Comparison of ENCODE assay signal across 6 cellular contexts in genomic region chr3:49328350-49328749, GRCh38. TPM values are rescaled to one million over a fixed set of nuclear protein-coding genes. Genes with fewer than 3 reads are reported as not detected.
DNase-seq lines count a peak whose midpoint lies in the region; ATAC-seq, FAIRE-seq and TF ChIP-seq lines count a peak whose summit lies in the region.
"Not testable (repeated sequence)": the region's sequence is repeated elsewhere in the genome, so short reads cannot be mapped to it uniquely, and the experiment has no call there.

No MANE protein-coding gene starts in this region.

- H2BK5ac ChIP-seq in IMR-90 (ENCODE audit: low read depth, low read length, poor library complexity, severe bottlenecking) = peak overlapping the region; percentile 41

- not testable (repeated sequence) for H2AK5ac ChIP-seq in IMR-90 (ENCODE audit: low read depth, low read length)

- not testable (repeated sequence) for FAIRE-seq in bronchial epithelial cell (lab: Jason Lieb, UNC)

- H3K27ac Mint-ChIP-seq in GM23338 = peak overlapping the region; percentile 86
- H3K27ac Mint-ChIP-seq in WTC11 = peak overlapping the region; percentile 22
- peak overlapping the region; percentile 38 for H3K27ac Mint-ChIP-seq in activated naive CD4-positive, alpha-beta T cell treated with anti-CD3 and anti-CD28 coated beads, Interleukin-2, amount 10 ng/mL, durations not matched to agents 7 days and 5 days

- H2AFZ ChIP-seq in GM23338; IMR-90 (replicated peaks; ENCODE audit: low read length, poor library complexity): not testable (repeated sequence)

- H3K4me2 ChIP-seq in GM23338; IMR-90 (ENCODE audit: low read depth, low read length): not testable (repeated sequence)

- not testable (repeated sequence) for H3K14ac ChIP-seq in IMR-90 (replicated peaks; ENCODE audit: low read depth, low read length)

- H3K9me3 ChIP-seq in IMR-90 (ENCODE audit: control insufficient read depth, insufficient read depth, low read length) = not testable (repeated sequence)

- H3K27ac ChIP-seq in GM23338 (ENCODE audit: low read depth); IMR-90 (ENCODE audit: insufficient read depth, low read length): not testable (repeated sequence)
- peak overlapping the region; percentile 20 for H3K27ac ChIP-seq in foreskin keratinocyte

- H3K27me3 ChIP-seq in GM23338 (ENCODE audit: insufficient read depth); IMR-90 (ENCODE audit: control insufficient read depth, insufficient read depth, low read length); bronchial epithelial cell (ENCODE audit: control insufficient read depth, insufficient read depth, low read length); foreskin keratinocyte: not testable (repeated sequence)

- DNase-seq in GM23338 (ENCODE audit: low spot score); IMR-90; WTC11 (ENCODE audit: low spot score); activated naive CD4-positive, alpha-beta T cell treated with anti-CD3 and anti-CD28 coated beads, Interleukin-2, amount 10 ng/mL, durations not matched to agents 7 days and 5 days; foreskin keratinocyte: not testable (repeated sequence)
- peak; percentile 53 for DNase-seq in bronchial epithelial cell (ENCODE audit: low read depth)

- not testable (repeated sequence) for H3K23ac ChIP-seq in IMR-90 (ENCODE audit: low read depth, low read length)

- H4K91ac ChIP-seq in IMR-90 (ENCODE audit: insufficient read depth, low read depth, low read length) = not testable (repeated sequence)

- in situ Hi-C loops in IMR-90 (cut with MboI; ENCODE audit: low sequenced_read_pairs) = not testable (repeated sequence)

- not testable (repeated sequence) for TF ChIP-seq POLR2A in IMR-90 (IDR thresholded peaks at IDR 0.05; ENCODE audit: low read depth, low read length)

- H3K4ac ChIP-seq in IMR-90 (ENCODE audit: low read depth, low read length) = not testable (repeated sequence)

- not testable (repeated sequence) for H2AK9ac ChIP-seq in IMR-90 (replicated peaks; ENCODE audit: low read depth, low read length, poor library complexity)

- not testable (repeated sequence) for H3K56ac ChIP-seq in IMR-90 (ENCODE audit: extremely low read depth, insufficient read depth, low read length)

- H2BK15ac ChIP-seq in IMR-90 (ENCODE audit: low read depth, low read length) = not testable (repeated sequence)

- not testable (repeated sequence) for TF ChIP-seq RAD21 in IMR-90 (IDR thresholded peaks at IDR 0.05; ENCODE audit: low read length)

- H3K9me3 Mint-ChIP-seq in GM23338; WTC11; activated naive CD4-positive, alpha-beta T cell treated with anti-CD3 and anti-CD28 coated beads, Interleukin-2, amount 10 ng/mL, durations not matched to agents 7 days and 5 days: not testable (repeated sequence)

- not testable (repeated sequence) for H3F3A ChIP-seq in GM23338 (replicated peaks; ENCODE audit: low read depth)

- peaks cover 23 to 50% of the 10 kb centered on the region in 2 experiments; a peak in 3 of 4 replicates for H3K79me1 ChIP-seq in IMR-90 (ENCODE audit: low read depth in 1 of 2, low read length in 2 of 2)

- H3K9me2 ChIP-seq in GM23338 (ENCODE audit: insufficient read depth) = not testable (repeated sequence)

- H4K8ac ChIP-seq in IMR-90 (ENCODE audit: low read depth in 2 of 2, low read length in 2 of 2) = not testable (repeated sequence)

- H3K9me1 ChIP-seq in IMR-90 (ENCODE audit: insufficient read depth, low read length) = not testable (repeated sequence)

- not testable (repeated sequence) for H4K20me1 ChIP-seq in GM23338 (replicated peaks; ENCODE audit: insufficient read depth); IMR-90 (ENCODE audit: insufficient read depth, low read length)

- H3K4me3 ChIP-seq in GM23338; IMR-90 (ENCODE audit: insufficient read depth, low read depth, low read length); bronchial epithelial cell (ENCODE audit: low read depth, low read length): not testable (repeated sequence)

- not testable (repeated sequence) for H3K27me3 Mint-ChIP-seq in GM23338 (ENCODE audit: insufficient read depth, low read depth, poor library complexity); WTC11 (ENCODE audit: low read depth); activated naive CD4-positive, alpha-beta T cell treated with anti-CD3 and anti-CD28 coated beads, Interleukin-2, amount 10 ng/mL, durations not matched to agents 7 days and 5 days

- not testable (repeated sequence) for H3K79me2 ChIP-seq in GM23338 (replicated peaks; ENCODE audit: insufficient read depth)

- not testable (repeated sequence) for H4K5ac ChIP-seq in IMR-90 (ENCODE audit: low read depth, low read length)

- intact Hi-C loops in IMR-90 (cut with micrococcal nuclease) = not testable (repeated sequence)

- TF ChIP-seq CTCF in GM23338 (conservative IDR thresholded peaks at IDR 0.05; ENCODE audit: low read depth in 2 of 2); IMR-90 (conservative IDR thresholded peaks at IDR 0.05; ENCODE audit: low read depth, low read length); WTC11 (IDR thresholded peaks at IDR 0.05); bronchial epithelial cell (IDR thresholded peaks at IDR 0.05; ENCODE audit: insufficient read depth, low read length, severe bottlenecking); foreskin keratinocyte (conservative IDR thresholded peaks at IDR 0.05): not testable (repeated sequence)

- 80% methylated on average over 1 of the region's 2 CpGs; no CpG with 5 or more reads in 1 of the 2 experiments for WGBS in IMR-90 (ENCODE audit: extremely low coverage in 2 of 2, insufficient read length in 1 of 2), 2 experiments

- not testable (repeated sequence) for H3K4me1 Mint-ChIP-seq in GM23338; WTC11; activated naive CD4-positive, alpha-beta T cell treated with anti-CD3 and anti-CD28 coated beads, Interleukin-2, amount 10 ng/mL, durations not matched to agents 7 days and 5 days

- not testable (repeated sequence) for H2BK20ac ChIP-seq in IMR-90 (ENCODE audit: low read depth, low read length)

- CTCF ChIA-PET in IMR-90 (lab: Yijun Ruan, JAX); WTC11 (lab: Charles Lee); activated naive CD4-positive, alpha-beta T cell treated with anti-CD3 and anti-CD28 coated beads, Interleukin-2, amount 10 ng/mL, durations not matched to agents 7 days and 5 days (lab: Charles Lee): not testable (repeated sequence)

- dilution Hi-C loops in IMR-90 (cut with HindIII; ENCODE audit: low sequenced_read_pairs, unreplicated experiment) = not testable (repeated sequence)

- H3K9ac ChIP-seq in IMR-90 (ENCODE audit: low read depth, low read length) = not testable (repeated sequence)

- POLR2A ChIA-PET in IMR-90 (lab: Charles Lee; ENCODE audit: unreplicated experiment) = not testable (repeated sequence)
- POLR2A ChIA-PET in WTC11 (lab: Charles Lee) = interaction anchor here (0.6 kb wide), 1 partner anchor 360 kb away, joined by 3 read pairs; no protein-coding TSS in a partner anchor

- not testable (repeated sequence) for BruUV-seq in IMR-90 (replicated peaks; lab: Mats Ljungman, UMichigan)

- not testable (repeated sequence) for H3K4me1 ChIP-seq in GM23338 (ENCODE audit: insufficient read depth); IMR-90 (ENCODE audit: control insufficient read depth, insufficient read depth, low read length); foreskin keratinocyte

- not testable (repeated sequence) for ATAC-seq in GM23338; IMR-90 (ENCODE audit: low read depth); WTC11; foreskin keratinocyte

- H3K36me3 Mint-ChIP-seq in GM23338 (ENCODE audit: low read depth) = peaks cover 68% of the 10 kb centered on the region
- peaks cover 42% of the 10 kb centered on the region for H3K36me3 Mint-ChIP-seq in WTC11
- peaks cover 46% of the 10 kb centered on the region for H3K36me3 Mint-ChIP-seq in activated naive CD4-positive, alpha-beta T cell treated with anti-CD3 and anti-CD28 coated beads, Interleukin-2, amount 10 ng/mL, durations not matched to agents 7 days and 5 days

- not testable (repeated sequence) for H2BK120ac ChIP-seq in IMR-90 (ENCODE audit: low read depth, low read length)

- not testable (repeated sequence) for H3K18ac ChIP-seq in IMR-90 (ENCODE audit: low read depth, low read length)

- not testable (repeated sequence) for H3K36me3 ChIP-seq in GM23338 (ENCODE audit: insufficient read depth)
- H3K36me3 ChIP-seq in IMR-90 (ENCODE audit: control insufficient read depth, insufficient read depth, low read length) = peaks cover 56% of the 10 kb centered on the region
- peaks cover 15% of the 10 kb centered on the region for H3K36me3 ChIP-seq in bronchial epithelial cell (ENCODE audit: control insufficient read depth, insufficient read depth, low read length)

- H3K4me3 Mint-ChIP-seq in GM23338; WTC11; activated naive CD4-positive, alpha-beta T cell treated with anti-CD3 and anti-CD28 coated beads, Interleukin-2, amount 10 ng/mL, durations not matched to agents 7 days and 5 days: not testable (repeated sequence)

RNA-seq across cellular contexts. Expression of gene USP4, which starts 11.5 kb away (rescaled TPM):
- total RNA-seq in GM23338 (2014; rRNA removed; shearing (Covaris generic)) = 13.3 and 16.9 TPM in 2 replicates
- polyA plus RNA-seq in GM23338 (2016; fragmentation: Nextera tagmentation; extraction: Ambion mirVana) = 20.3 and 27.8 TPM in 2 replicates
- total RNA-seq in IMR-90 (2012; rRNA removed) = 28.6 and 29.9 TPM in 2 replicates
- polyA plus RNA-seq in IMR-90 (2012; rRNA removed) = 36.1 and 42.3 TPM in 2 replicates
- 14.9 and 18.2 TPM in 2 replicates for polyA plus RNA-seq in IMR-90 (2012; cell fraction: cytosol; rRNA removed)
- 35.6 and 104 TPM in 2 replicates for polyA plus RNA-seq in IMR-90 (2012; cell fraction: nucleus; rRNA removed; ENCODE audit: low replicate concordance)
- 29.1 to 38.5 TPM (median 36.6 TPM) in 3 replicates for total RNA-seq in WTC11 (2021)
- 25.5 and 28.5 TPM in 2 replicates for total RNA-seq in bronchial epithelial cell
- 32.0 and 32.8 TPM in 2 replicates for total RNA-seq in foreskin keratinocyte
- 19.5 and 21.7 TPM in 2 replicates for polyA plus RNA-seq in foreskin keratinocyte

RNA-seq across cellular contexts. Expression of gene GPX1, which starts 29.8 kb away (rescaled TPM):
- total RNA-seq in GM23338 (2014; rRNA removed; shearing (Covaris generic)) = 228 and 247 TPM in 2 replicates
- polyA plus RNA-seq in GM23338 (2016; fragmentation: Nextera tagmentation; extraction: Ambion mirVana) = 394 and 404 TPM in 2 replicates
- 126 and 128 TPM in 2 replicates for total RNA-seq in IMR-90 (2012; rRNA removed)
- polyA plus RNA-seq in IMR-90 (2012; rRNA removed) = 680 and 1,004 TPM in 2 replicates
- polyA plus RNA-seq in IMR-90 (2012; cell fraction: cytosol; rRNA removed) = 950 and 1,047 TPM in 2 replicates
- polyA plus RNA-seq in IMR-90 (2012; cell fraction: nucleus; rRNA removed; ENCODE audit: low replicate concordance) = 169 and 330 TPM in 2 replicates
- 305 to 323 TPM (median 321 TPM) in 3 replicates for total RNA-seq in WTC11 (2021)
- total RNA-seq in bronchial epithelial cell = 533 and 633 TPM in 2 replicates
- 452 and 487 TPM in 2 replicates for total RNA-seq in foreskin keratinocyte
- 748 and 774 TPM in 2 replicates for polyA plus RNA-seq in foreskin keratinocyte

RNA-seq across cellular contexts. Expression of gene C3orf62, which starts 51.3 kb away (rescaled TPM):
- 2.4 and 5.4 TPM in 2 replicates for total RNA-seq in GM23338 (2014; rRNA removed; shearing (Covaris generic))
- polyA plus RNA-seq in GM23338 (2016; fragmentation: Nextera tagmentation; extraction: Ambion mirVana) (1.6 and 3.3 TPM in 2 replicates), IMR-90 (2012; rRNA removed) (3.1 and 3.9 TPM in 2 replicates), foreskin keratinocyte (2.2 and 2.5 TPM in 2 replicates)
- total RNA-seq in IMR-90 (2012; rRNA removed) (0.83 and 0.90 TPM in 2 replicates), WTC11 (2021) (2.1 to 2.5 TPM (median 2.4 TPM) in 3 replicates), bronchial epithelial cell (0.79 and 1.8 TPM in 2 replicates), foreskin keratinocyte (2.3 and 2.4 TPM in 2 replicates)
- polyA plus RNA-seq in IMR-90 (2012; cell fraction: cytosol; rRNA removed) = 0.77 and 0.91 TPM in 2 replicates
- polyA plus RNA-seq in IMR-90 (2012; cell fraction: nucleus; rRNA removed; ENCODE audit: low replicate concordance) = 7.2 and 14.4 TPM in 2 replicates

Comparison
In these comparisons a context has a peak if more than half of its experiments do, and no peak if none do; other contexts are left out.
1. H3K27ac Mint-ChIP-seq: peak in every context shown above with its lines; median percentile 86 in GM23338; 38 in activated naive CD4-positive, alpha-beta T cell treated with anti-CD3 and anti-CD28 coated beads, Interleukin-2, amount 10 ng/mL, durations not matched to agents 7 days and 5 days; 22 in WTC11.